In the genomic region with DNA sequence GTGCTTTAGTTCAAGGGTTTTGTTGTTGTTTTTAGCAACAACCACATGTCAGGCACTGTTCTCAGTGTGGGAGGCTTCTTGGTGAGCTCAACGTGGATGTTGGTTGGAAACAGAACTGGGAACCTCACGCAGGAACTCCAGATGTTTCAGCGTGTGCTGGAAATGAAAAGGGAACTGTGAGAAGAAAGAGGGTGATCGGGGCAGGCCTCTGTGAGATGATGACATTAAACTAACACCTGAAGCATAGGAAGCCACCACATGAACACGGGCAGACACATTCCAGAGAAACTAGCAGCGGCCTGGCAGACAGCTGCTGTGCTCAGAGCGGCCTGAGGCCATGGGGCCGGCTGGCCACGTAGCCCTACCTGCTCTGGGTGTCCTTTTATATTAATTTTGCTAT, we compare ENCODE assay signal across 17 cellular contexts.
DNase-seq lines count a peak whose midpoint lies in the region; ATAC-seq and TF ChIP-seq lines count a peak whose summit lies in the region.
"Had no signal": no experiment of that assay in that cellular context is flagged by ENCODE, and none has a peak within 500 bp of the region (broad histone marks: within the 10 kb centered on the region; RNA-seq: fewer than 3 reads in every experiment).

No MANE protein-coding gene starts in this region.

- H3K27ac Mint-ChIP-seq in effector memory CD8-positive, alpha-beta T cell, result peak overlapping the region; percentile 45 to 63

- DNase-seq in heart left ventricle (no peak), left cardiac atrium (no peak), HL-60 (ENCODE audit: low read depth in 1 of 2, low spot score in 1 of 2) (peak; percentile 21 to 50), NCI-H2227 (lab: John Stamatoyannopoulos, UW; ENCODE audit: unreplicated experiment) (no peak), NCI-H524 (lab: John Stamatoyannopoulos, UW) (no peak)
- DNase-seq in effector memory CD8-positive, alpha-beta T cell, result no peak
- DNase-seq: activated CD8-positive, alpha-beta memory T cell treated with anti-CD3 and anti-CD28 coated beads for 24 hours; activated naive CD4-positive, alpha-beta T cell treated with anti-CD3 and anti-CD28 coated beads, Interleukin-2, amount 10 ng/mL, durations not matched to agents 7 days and 5 days; effector memory CD4-positive, alpha-beta T cell; lower lobe of right lung; naive thymus-derived CD8-positive, alpha-beta T cell; NCI-H187; NCI-H446 treated with DMSO at 0.1 percent for 48 hours; substantia nigra had no signal

- peaks cover 10 to 25% of the 10 kb centered on the region in 2 donors for H3K4me1 Mint-ChIP-seq in effector memory CD8-positive, alpha-beta T cell (ENCODE audit: low read depth in 2 of 2)

- no peaks in the 10 kb centered on the region for H3K9me3 ChIP-seq in heart left ventricle
- H3K9me3 ChIP-seq: lower lobe of right lung, SJCRH30 had no signal

- no peak for TF ChIP-seq CTCF in heart left ventricle (IDR thresholded peaks at IDR 0.05)
- no peak for TF ChIP-seq CTCF in HL-60 (IDR thresholded peaks at IDR 0.05; ENCODE audit: insufficient read depth, low read length)

- 81 to 86% (median 85%) methylated on average over 9 of the region's 9 CpGs for WGBS in heart left ventricle, 4 donors

- peak overlapping the region in 1 of 12 donors; percentile 9 for H3K27ac ChIP-seq in heart left ventricle
- H3K27ac ChIP-seq in HL-60 (replicated peaks), result 0 out of 2 replicates have a peak overlapping the region, but pooled peaks have one; percentile 3
- H3K27ac ChIP-seq: cardiac muscle cell, lower lobe of right lung, SJCRH30 had no signal

- H3K4me3 Mint-ChIP-seq in effector memory CD8-positive, alpha-beta T cell, result no peak overlapping the region
- H3K4me3 Mint-ChIP-seq: activated naive CD4-positive, alpha-beta T cell treated with anti-CD3 and anti-CD28 coated beads, Interleukin-2, amount 10 ng/mL, durations not matched to agents 7 days and 5 days; naive thymus-derived CD8-positive, alpha-beta T cell had no signal

- peak in 3 of 4 donors; percentile 23 to 39 (median 31) for ATAC-seq in heart left ventricle
- no peak for ATAC-seq in left cardiac atrium
- ATAC-seq in effector memory CD8-positive, alpha-beta T cell (replicated peaks), result no peak
- ATAC-seq in HG02763 (IDR thresholded peaks at IDR 0.05; ENCODE audit: unreplicated experiment), result no peak
- ATAC-seq: lower lobe of right lung; naive thymus-derived CD8-positive, alpha-beta T cell had no signal

- no peak overlapping the region for H3K4me3 ChIP-seq in heart left ventricle
- no peak overlapping the region for H3K4me3 ChIP-seq in HL-60 (replicated peaks; ENCODE audit: insufficient read depth, low read length)
- H3K4me3 ChIP-seq: cardiac muscle cell, lower lobe of right lung, SJCRH30 had no signal

- H3K9me3 Mint-ChIP-seq in effector memory CD8-positive, alpha-beta T cell, result no peaks in the 10 kb centered on the region
- H3K9me3 Mint-ChIP-seq: activated naive CD4-positive, alpha-beta T cell treated with anti-CD3 and anti-CD28 coated beads, Interleukin-2, amount 10 ng/mL, durations not matched to agents 7 days and 5 days; naive thymus-derived CD8-positive, alpha-beta T cell had no signal

- intact Hi-C loops in heart left ventricle (cut with DNase I) (loop anchor here in 1 of 10 donors (10.0 kb wide), 1 partner anchor 53 kb away; no protein-coding TSS in a partner anchor), left cardiac atrium (cut with DNase I) (no loop called here)

- H3K27me3 ChIP-seq in heart left ventricle (no peaks in the 10 kb centered on the region), HL-60 (ENCODE audit: insufficient read depth, poor library complexity, severe bottlenecking) (no peaks in the 10 kb centered on the region)
- H3K27me3 ChIP-seq: cardiac muscle cell, SJCRH30 had no signal

- peaks cover 0 to 7% (median 0%) of the 10 kb centered on the region in 12 donors for H3K4me1 ChIP-seq in heart left ventricle
- H3K4me1 ChIP-seq: lower lobe of right lung had no signal

- H3K36me3 Mint-ChIP-seq in effector memory CD8-positive, alpha-beta T cell (ENCODE audit: insufficient read depth), result peaks cover 88% of the 10 kb centered on the region

- H3K27me3 Mint-ChIP-seq in effector memory CD8-positive, alpha-beta T cell, result no peaks in the 10 kb centered on the region
- H3K27me3 Mint-ChIP-seq: activated naive CD4-positive, alpha-beta T cell treated with anti-CD3 and anti-CD28 coated beads, Interleukin-2, amount 10 ng/mL, durations not matched to agents 7 days and 5 days; naive thymus-derived CD8-positive, alpha-beta T cell had no signal

- TF ChIP-seq POLR2A in heart left ventricle (IDR thresholded peaks at IDR 0.05), result no peak

- peaks cover 0 to 98% (median 89%) of the 10 kb centered on the region in 9 donors for H3K36me3 ChIP-seq in heart left ventricle

Comparison
In these comparisons a context has a peak if more than half of its experiments do, and no peak if none do; other contexts are left out.
1. ATAC-seq: peak in heart left ventricle (3 of 4); none in left cardiac atrium (0 of 2), effector memory CD8-positive, alpha-beta T cell (single experiment) and HG02763 (single experiment).
2. DNase-seq: peak in HL-60 (2 of 2); none in heart left ventricle (0 of 5), left cardiac atrium (single experiment), effector memory CD8-positive, alpha-beta T cell (0 of 3), NCI-H2227 (single experiment) and NCI-H524 (0 of 2).